ENCODE assay signal across 8 cellular contexts in the genomic region with DNA sequence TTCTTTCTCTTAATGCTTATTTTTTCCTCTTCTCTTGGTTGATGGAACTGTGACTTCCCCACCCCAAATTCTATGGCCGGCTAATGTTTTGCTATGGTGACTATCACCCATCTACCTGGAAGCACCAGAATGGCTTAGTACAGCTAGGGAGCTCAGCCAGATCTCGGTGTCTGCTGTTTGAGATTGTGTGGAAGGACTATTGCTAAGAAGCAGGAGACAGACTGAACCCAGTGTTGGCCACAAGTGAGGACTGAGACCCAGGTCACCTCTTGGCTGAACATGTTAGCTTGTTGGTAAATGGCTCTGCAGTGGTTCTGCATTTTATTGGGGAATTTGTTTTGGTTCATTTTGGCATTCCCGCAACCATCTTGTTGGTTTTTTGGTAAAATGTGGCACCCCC. TPM values are rescaled to one million over a fixed set of nuclear protein-coding genes. Genes with fewer than 3 reads are reported as not detected.
DNase-seq lines count a peak whose midpoint lies in the region; ATAC-seq and TF ChIP-seq lines count a peak whose summit lies in the region.

No MANE protein-coding gene starts in this region.

- H3K79me1 ChIP-seq in mesendoderm (ENCODE audit: low read length): no peaks in the 10 kb centered on the region

- no peak overlapping the region for H2BK15ac ChIP-seq in mesendoderm (replicated peaks; ENCODE audit: low read depth)

- WGBS in heart right ventricle, 2 donors: 39 to 47% methylated on average over 3 of the region's 3 CpGs
- WGBS in body of pancreas, 2 donors: 32 to 47% methylated on average over 3 of the region's 3 CpGs
- no CpG with 5 or more reads among the region's 3 CpGs for WGBS in mesendoderm (ENCODE audit: extremely low coverage, insufficient coverage, low lambda C conversion rate)

- intact Hi-C loops in heart right ventricle (cut with DNase I) (loop anchor here in 2 of 10 donors (10.0 kb wide), 1 partner anchor 78 kb away; no protein-coding TSS in a partner anchor), Right ventricle myocardium inferior (cut with DNase I) (no loop called here), body of pancreas (cut with DNase I) (no loop called here), uterus (cut with DNase I; ENCODE audit: low total_unique reads) (no loop called here)

- H3K36me3 ChIP-seq in heart right ventricle (no peaks in the 10 kb centered on the region), body of pancreas (replicated peaks in 1 of 2; ENCODE audit: insufficient read depth in 1 of 2, low read depth in 2 of 2) (no peaks in the 10 kb centered on the region), mesendoderm (ENCODE audit: control insufficient read depth, insufficient read depth, low read length) (no peaks in the 10 kb centered on the region), uterus (no peaks in the 10 kb centered on the region)

- peaks cover 27 to 76% (median 70%) of the 10 kb centered on the region in 9 donors for H3K4me1 ChIP-seq in heart right ventricle
- peaks cover 72% of the 10 kb centered on the region for H3K4me1 ChIP-seq in body of pancreas
- peaks cover 10% of the 10 kb centered on the region for H3K4me1 ChIP-seq in mesendoderm (ENCODE audit: control insufficient read depth, low read depth, low read length)
- peaks cover 13 to 19% of the 10 kb centered on the region in 2 donors for H3K4me1 ChIP-seq in uterus

- H3K9me3 ChIP-seq in heart right ventricle (no peaks in the 10 kb centered on the region), body of pancreas (no peaks in the 10 kb centered on the region), uterus (no peaks in the 10 kb centered on the region)

- H3K4ac ChIP-seq in mesendoderm (ENCODE audit: low read depth, low read length): no peak overlapping the region

- peak overlapping the region; percentile 81 for H3K56ac ChIP-seq in mesendoderm (ENCODE audit: low read length)

- peak overlapping the region; percentile 2 for H2BK5ac ChIP-seq in mesendoderm (ENCODE audit: low read length)

- no peaks in the 10 kb centered on the region for H3K27me3 ChIP-seq in heart right ventricle
- H3K27me3 ChIP-seq in body of pancreas: no peaks in the 10 kb centered on the region
- no peaks in the 10 kb centered on the region for H3K27me3 ChIP-seq in mesendoderm (ENCODE audit: insufficient read depth, low read length, poor library complexity)
- H3K27me3 ChIP-seq in uterus: no peaks in the 10 kb centered on the region

- H2BK120ac ChIP-seq in mesendoderm (ENCODE audit: low read depth, low read length): peak overlapping the region; percentile 52

- ATAC-seq in heart right ventricle (no peak), Right ventricle myocardium inferior (no peak), body of pancreas (no peak), HG02840 (IDR thresholded peaks at IDR 0.05; ENCODE audit: low FRiP score, unreplicated experiment) (no peak)

- DNase-seq in heart right ventricle (no peak), Right ventricle myocardium inferior (ENCODE audit: missing footprints) (no peak), body of pancreas (no peak), mesendoderm (no peak), uterus (no peak), HK-2 (ENCODE audit: unreplicated experiment) (no peak), medulla oblongata (ENCODE audit: extremely low spot score) (no peak)

- H4K8ac ChIP-seq in mesendoderm (ENCODE audit: low read depth, low read length): no peak overlapping the region

- TF ChIP-seq POLR2A in body of pancreas (IDR thresholded peaks at IDR 0.05) (no peak), uterus (IDR thresholded peaks at IDR 0.05) (no peak)

- peak overlapping the region; percentile 86 for H3K18ac ChIP-seq in mesendoderm (ENCODE audit: low read length)

- peak overlapping the region; percentile 8 for H3K4me2 ChIP-seq in mesendoderm (ENCODE audit: low read length)

- peak overlapping the region in 8 of 10 donors; percentile 58 to 99 (median 97) for H3K27ac ChIP-seq in heart right ventricle
- H3K27ac ChIP-seq in body of pancreas: peak overlapping the region; percentile 40 to 98 (median 94)
- peak overlapping the region; percentile 69 for H3K27ac ChIP-seq in mesendoderm (ENCODE audit: low read depth, low read length)
- peak overlapping the region; percentile 52 to 97 for H3K27ac ChIP-seq in uterus

- peak overlapping the region in 6 of 10 donors; percentile 58 to 78 (median 74) for H3K4me3 ChIP-seq in heart right ventricle
- H3K4me3 ChIP-seq in body of pancreas: no peak overlapping the region
- no peak overlapping the region for H3K4me3 ChIP-seq in mesendoderm (ENCODE audit: low read length)
- H3K4me3 ChIP-seq in uterus: peak overlapping the region in 1 of 2 donors; percentile 98

- H3K23ac ChIP-seq in mesendoderm (ENCODE audit: low read length): no peak overlapping the region

- no peak overlapping the region for H2AK5ac ChIP-seq in mesendoderm (ENCODE audit: low read length)

- no peak for TF ChIP-seq CTCF in heart right ventricle (IDR thresholded peaks at IDR 0.05)
- no peak for TF ChIP-seq CTCF in body of pancreas (IDR thresholded peaks at IDR 0.05)
- no peak for TF ChIP-seq CTCF in uterus (IDR thresholded peaks at IDR 0.05)

- peaks cover 70% of the 10 kb centered on the region for H3K79me2 ChIP-seq in mesendoderm (ENCODE audit: control insufficient read depth, insufficient read depth, low read length)

- no peak overlapping the region for H4K5ac ChIP-seq in mesendoderm (ENCODE audit: low read length)

- H3K9ac ChIP-seq in mesendoderm (ENCODE audit: low read length): peak overlapping the region; percentile 56

RNA-seq across cellular contexts. Expression of a gene that starts 2.7 kb away (rescaled TPM):
- total RNA-seq in heart right ventricle: 100 to 1,000 TPM; 107 to 153 (median 132) TPM
- 10 to 100 TPM; 26.4 to 77.1 TPM for polyA plus RNA-seq in heart right ventricle
- 142 TPM for total RNA-seq in Right ventricle myocardium inferior
- total RNA-seq in body of pancreas: 100 to 1,000 TPM in 1 of 2 donors, 10 to 100 TPM in 1; 78.3 to 177 TPM
- 62.7 TPM for polyA plus RNA-seq in mesendoderm (2013, experiment 1 of 2)
- 70.0 TPM for polyA plus RNA-seq in mesendoderm (2013, experiment 2 of 2)
- 100 to 1,000 TPM in 3 of 4 donors, 10 to 100 TPM in 1; 81.5 to 297 (median 133) TPM for total RNA-seq in uterus

Comparison
In these comparisons a context has a peak if more than half of its experiments do, and no peak if none do; other contexts are left out.
1. H3K4me3 ChIP-seq: peak in heart right ventricle (6 of 10); none in body of pancreas (0 of 2) and mesendoderm (single experiment).
2. Peak in every context shown above with its lines, with median percentiles within 50 percentile points of each other: H3K27ac ChIP-seq.